ENCODE assay signal across 1 cellular context in genomic region chr6:147081210-147081609, GRCh38.
TF ChIP-seq lines count a peak whose summit lies in the region.

No MANE protein-coding gene starts in this region.

TF ChIP-seq in WTC11, 78 proteins besides CTCF, POLR2A, EP300 and RAD21 (continued from another document):
- TF ChIP-seq AR (CRISPR knock-in tag; IDR thresholded peaks at IDR 0.05) (no peak), SOX15 (CRISPR knock-in tag; IDR thresholded peaks at IDR 0.05) (no peak), CDX4 (CRISPR knock-in tag; IDR thresholded peaks at IDR 0.05; ENCODE audit: borderline replicate concordance) (no peak), HMGA2 (CRISPR knock-in tag; IDR thresholded peaks at IDR 0.05) (no peak), ZNF532 (CRISPR knock-in tag; IDR thresholded peaks at IDR 0.05; ENCODE audit: borderline replicate concordance) (no peak), ATF1 (CRISPR knock-in tag; IDR thresholded peaks at IDR 0.05) (no peak), FOXK1 (CRISPR knock-in tag; IDR thresholded peaks at IDR 0.05) (no peak), GRHL2 (CRISPR knock-in tag; IDR thresholded peaks at IDR 0.05; ENCODE audit: insufficient replicate concordance, severe bottlenecking) (no peak), ZNF425 (CRISPR knock-in tag; conservative IDR thresholded peaks at IDR 0.05) (no peak), CREB1 (CRISPR knock-in tag; IDR thresholded peaks at IDR 0.05) (no peak), PREB (CRISPR knock-in tag; IDR thresholded peaks at IDR 0.05; ENCODE audit: borderline replicate concordance) (no peak), RORB (CRISPR knock-in tag; IDR thresholded peaks at IDR 0.05) (no peak), PRRX2 (CRISPR knock-in tag; IDR thresholded peaks at IDR 0.05) (no peak), ZNF396 (CRISPR knock-in tag; IDR thresholded peaks at IDR 0.05; ENCODE audit: borderline replicate concordance) (no peak)
TF ChIP-seq in WTC11: peak in this region for 0.
